Comparison of ENCODE assay signal across 7 cellular contexts in the genomic region with DNA sequence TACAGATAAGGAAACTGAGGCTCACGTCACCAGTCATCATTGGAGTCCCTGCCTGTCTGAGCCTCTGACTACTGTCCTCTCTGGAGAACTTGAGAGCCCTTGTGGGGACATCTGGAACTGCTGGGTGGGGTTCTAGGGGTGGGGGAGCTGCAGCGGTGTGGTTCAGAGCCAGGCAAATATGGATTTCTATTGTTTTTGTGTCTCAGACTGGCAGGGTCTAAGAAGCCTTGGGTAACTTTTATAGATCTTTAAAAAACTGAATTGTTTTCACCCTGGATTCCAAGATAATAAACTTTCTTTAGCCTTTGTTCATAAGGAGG. TPM values are rescaled to one million over a fixed set of nuclear protein-coding genes. Genes with fewer than 3 reads are reported as not detected.
DNase-seq lines count a peak whose midpoint lies in the region; ATAC-seq and TF ChIP-seq lines count a peak whose summit lies in the region.

No MANE protein-coding gene starts in this region.

- H3K4me3 Mint-ChIP-seq in activated T-helper 2 cell treated with anti-CD3 and anti-CD28 coated beads, Interferon-gamma antibody, Interleukin-2, Interleukin-4, amounts not matched to agents 10 μg/mL and 5 μg/mL and 100 μg/mL, durations not matched to agents 14 hours and 24 hours and 36 hours (ENCODE audit: low read depth) = no peak overlapping the region

- H3K27ac Mint-ChIP-seq in activated T-helper 2 cell treated with anti-CD3 and anti-CD28 coated beads, Interferon-gamma antibody, Interleukin-2, Interleukin-4, amounts not matched to agents 10 μg/mL and 5 μg/mL and 100 μg/mL, durations not matched to agents 14 hours and 24 hours and 36 hours = peak overlapping the region; percentile 93

- no peaks in the 10 kb centered on the region for H3K36me3 Mint-ChIP-seq in activated T-helper 2 cell treated with anti-CD3 and anti-CD28 coated beads, Interferon-gamma antibody, Interleukin-2, Interleukin-4, amounts not matched to agents 10 μg/mL and 5 μg/mL and 100 μg/mL, durations not matched to agents 14 hours and 24 hours and 36 hours (ENCODE audit: low read depth)

- peak; percentile 62 for DNase-seq in EL
- no peak for DNase-seq in activated T-helper 2 cell treated with anti-CD3 and anti-CD28 coated beads, Interferon-gamma antibody, Interleukin-2, Interleukin-4, amounts not matched to agents 10 μg/mL and 5 μg/mL and 100 μg/mL, durations not matched to agents 14 hours and 24 hours and 36 hours (ENCODE audit: low spot score)
- no peak for DNase-seq in hepatocyte (ENCODE audit: low spot score)
- DNase-seq in transverse colon = no peak

- peak; percentile 20 for TF ChIP-seq CTCF in hepatocyte (IDR thresholded peaks at IDR 0.05; ENCODE audit: poor library complexity)
- TF ChIP-seq CTCF in transverse colon (IDR thresholded peaks at IDR 0.05) = peak in 4 of 5 experiments; percentile 29 to 40 (median 35)

- H3K27me3 Mint-ChIP-seq in activated T-helper 2 cell treated with anti-CD3 and anti-CD28 coated beads, Interferon-gamma antibody, Interleukin-2, Interleukin-4, amounts not matched to agents 10 μg/mL and 5 μg/mL and 100 μg/mL, durations not matched to agents 14 hours and 24 hours and 36 hours (ENCODE audit: low read depth) = no peaks in the 10 kb centered on the region

- peaks cover 33% of the 10 kb centered on the region for H3K4me1 ChIP-seq in HUES6 (ENCODE audit: control insufficient read depth, insufficient read depth, low read length)
- peaks cover 15% of the 10 kb centered on the region for H3K4me1 ChIP-seq in hepatocyte (ENCODE audit: insufficient read depth)
- H3K4me1 ChIP-seq in transverse colon = peaks cover 12 to 25% (median 20%) of the 10 kb centered on the region in 4 donors

- 79% methylated on average over 2 of the region's 2 CpGs for WGBS in hepatocyte (ENCODE audit: low lambda C conversion rate, missing lambda C conversion rate)
- 68% methylated on average over 2 of the region's 2 CpGs; no CpG with 5 or more reads in 1 of the 2 donors for WGBS in transverse colon (ENCODE audit: low coverage in 1 of 2), 2 donors

- H3K27ac ChIP-seq in HUES6 (ENCODE audit: low read depth, low read length) (no peak overlapping the region), hepatocyte (peak overlapping the region; percentile 75), transverse colon (peak overlapping the region; percentile 54 to 73 (median 66))

- no peaks in the 10 kb centered on the region for H3K9me3 Mint-ChIP-seq in activated T-helper 2 cell treated with anti-CD3 and anti-CD28 coated beads, Interferon-gamma antibody, Interleukin-2, Interleukin-4, amounts not matched to agents 10 μg/mL and 5 μg/mL and 100 μg/mL, durations not matched to agents 14 hours and 24 hours and 36 hours

- H3K4me3 ChIP-seq in HUES6 (ENCODE audit: low read depth, low read length) (no peak overlapping the region), hepatocyte (no peak overlapping the region), transverse colon (no peak overlapping the region)

- TF ChIP-seq POLR2A in transverse colon (IDR thresholded peaks at IDR 0.05) = no peak

- H3K9me3 ChIP-seq in HUES6 (ENCODE audit: control insufficient read depth, insufficient read depth, low read depth, low read length) (no peaks in the 10 kb centered on the region), hepatocyte (ENCODE audit: low read depth) (no peaks in the 10 kb centered on the region), transverse colon (no peaks in the 10 kb centered on the region)

- no peak overlapping the region for H2AFZ ChIP-seq in hepatocyte

- no peaks in the 10 kb centered on the region for H3K9me2 ChIP-seq in hepatocyte (replicated peaks; ENCODE audit: insufficient read depth)

- in situ Hi-C loops in transverse colon (cut with MboI; ENCODE audit: low pct_ligation_motif_present in 1 of 4, low pct_unique_long_range_greater_than_20kb in 1 of 4, low sequenced_read_pairs in 3 of 4) = loop anchor here in 2 of 4 donors (10.0 to 25.0 kb wide), 2 partner anchors 98 to 101 kb away; a partner anchor contains a TSS

- H4K20me1 ChIP-seq in hepatocyte (ENCODE audit: insufficient read depth, poor library complexity, severe bottlenecking) = no peaks in the 10 kb centered on the region

- H3K4me1 Mint-ChIP-seq in activated T-helper 2 cell treated with anti-CD3 and anti-CD28 coated beads, Interferon-gamma antibody, Interleukin-2, Interleukin-4, amounts not matched to agents 10 μg/mL and 5 μg/mL and 100 μg/mL, durations not matched to agents 14 hours and 24 hours and 36 hours (ENCODE audit: low read depth) = peaks cover 69% of the 10 kb centered on the region

- H3K9ac ChIP-seq in HUES6 (ENCODE audit: low read length) = peak overlapping the region; percentile 71

- peak overlapping the region; percentile 23 for H3K4me2 ChIP-seq in hepatocyte

- H3K79me2 ChIP-seq in hepatocyte = no peaks in the 10 kb centered on the region

- no peak for TF ChIP-seq EP300 in transverse colon (IDR thresholded peaks at IDR 0.05; ENCODE audit: low read depth)

- no peaks in the 10 kb centered on the region for H3K36me3 ChIP-seq in HUES6 (ENCODE audit: control insufficient read depth, insufficient read depth, low read length)
- H3K36me3 ChIP-seq in hepatocyte (replicated peaks; ENCODE audit: insufficient read depth, low read depth) = no peaks in the 10 kb centered on the region
- H3K36me3 ChIP-seq in transverse colon = no peaks in the 10 kb centered on the region

- H3K27me3 ChIP-seq in HUES6 (ENCODE audit: control insufficient read depth, insufficient read depth, low read length) = no peaks in the 10 kb centered on the region; the same call in 1 of the 2 replicates
- H3K27me3 ChIP-seq in hepatocyte = no peaks in the 10 kb centered on the region
- no peaks in the 10 kb centered on the region for H3K27me3 ChIP-seq in transverse colon

- ATAC-seq in HG02610 (IDR thresholded peaks at IDR 0.05; ENCODE audit: unreplicated experiment) (no peak), HG02678 (IDR thresholded peaks at IDR 0.05; ENCODE audit: unreplicated experiment) (no peak)

- intact Hi-C loops in activated T-helper 2 cell treated with anti-CD3 and anti-CD28 coated beads, Interferon-gamma antibody, Interleukin-2, Interleukin-4, amounts not matched to agents 10 μg/mL and 5 μg/mL and 100 μg/mL, durations not matched to agents 14 hours and 24 hours and 36 hours (cut with micrococcal nuclease) = no loop called here
- intact Hi-C loops in transverse colon (cut with DNase I; ENCODE audit: low total_unique reads) = no loop called here

RNA-seq across cellular contexts. Expression of a gene that starts 46.9 kb away (rescaled TPM):
- total RNA-seq in activated T-helper 2 cell treated with anti-CD3 and anti-CD28 coated beads, Interferon-gamma antibody, Interleukin-2, Interleukin-4, amounts not matched to agents 10 μg/mL and 5 μg/mL and 100 μg/mL, durations not matched to agents 14 hours and 24 hours and 36 hours = 44.3 and 44.6 TPM in 2 replicates
- 13.0 and 16.6 TPM in 2 replicates for total RNA-seq in hepatocyte
- 18.2 and 23.1 TPM in 2 replicates for polyA plus RNA-seq in hepatocyte
- 10 to 100 TPM; 12.1 to 40.3 (median 16.5) TPM for total RNA-seq in transverse colon
